Comparison of ENCODE assay signal across 1 cellular context in genomic region chr5:145945620-145946111, GRCh38.
TF ChIP-seq lines count a peak whose summit lies in the region.

No MANE protein-coding gene starts in this region.

TF ChIP-seq in IMR-90, 13 proteins besides CTCF, POLR2A, EP300 and RAD21:
- TF ChIP-seq CHD1 (IDR thresholded peaks at IDR 0.05; ENCODE audit: low read depth, low read length) = no peak
- no peak for TF ChIP-seq NFE2L2 (IDR thresholded peaks at IDR 0.05; ENCODE audit: low read depth, low read length)
- no peak for TF ChIP-seq SMC3 (IDR thresholded peaks at IDR 0.05; ENCODE audit: low read depth, low read length)
- no peak for TF ChIP-seq RFX5 (IDR thresholded peaks at IDR 0.05; ENCODE audit: low read depth, low read length)
- no peak for TF ChIP-seq MXI1 (IDR thresholded peaks at IDR 0.05; ENCODE audit: borderline replicate concordance, low read depth, low read length)
- no peak for TF ChIP-seq BHLHE40 (IDR thresholded peaks at IDR 0.05; ENCODE audit: low read depth, low read length)
- no peak for TF ChIP-seq CEBPB (IDR thresholded peaks at IDR 0.05; ENCODE audit: low read depth, low read length)
- TF ChIP-seq RCOR1 (IDR thresholded peaks at IDR 0.05; ENCODE audit: insufficient replicate concordance, low read length) = no peak
- TF ChIP-seq, protein P1, sequence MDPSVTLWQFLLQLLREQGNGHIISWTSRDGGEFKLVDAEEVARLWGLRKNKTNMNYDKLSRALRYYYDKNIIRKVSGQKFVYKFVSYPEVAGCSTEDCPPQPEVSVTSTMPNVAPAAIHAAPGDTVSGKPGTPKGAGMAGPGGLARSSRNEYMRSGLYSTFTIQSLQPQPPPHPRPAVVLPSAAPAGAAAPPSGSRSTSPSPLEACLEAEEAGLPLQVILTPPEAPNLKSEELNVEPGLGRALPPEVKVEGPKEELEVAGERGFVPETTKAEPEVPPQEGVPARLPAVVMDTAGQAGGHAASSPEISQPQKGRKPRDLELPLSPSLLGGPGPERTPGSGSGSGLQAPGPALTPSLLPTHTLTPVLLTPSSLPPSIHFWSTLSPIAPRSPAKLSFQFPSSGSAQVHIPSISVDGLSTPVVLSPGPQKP (IDR thresholded peaks at IDR 0.05; ENCODE audit: borderline replicate concordance, low read depth, low read length) = no peak
